ENCODE assay signal across 17 cellular contexts in genomic region chr15:63264685-63265302, GRCh38. TPM values are rescaled to one million over a fixed set of nuclear protein-coding genes. Genes with fewer than 3 reads are reported as not detected.
A peak's percentile ranks its signal among the peaks of the same experiment; 100 is the strongest.
DNase-seq lines count a peak whose midpoint lies in the region; ATAC-seq and TF ChIP-seq lines count a peak whose summit lies in the region.
"Had no signal": no experiment of that assay in that cellular context is flagged by ENCODE, and none has a peak within 500 bp of the region (broad histone marks: within the 10 kb centered on the region; RNA-seq: fewer than 3 reads in every experiment).

No MANE protein-coding gene starts in this region.

- CTCF ChIA-PET in AG04450 (lab: Charles Lee): interaction anchor here (0.7 to 2.7 kb wide), 5 partner anchors 10 to 218 kb away, joined by 3 to 7 read pairs (median 3); no protein-coding TSS in a partner anchor

- TF ChIP-seq POLR2A in heart left ventricle (IDR thresholded peaks at IDR 0.05): no peak

- H3K27me3 ChIP-seq in AG04450 (ENCODE audit: control insufficient read depth, insufficient read depth, low read length): no peaks in the 10 kb centered on the region
- no peaks in the 10 kb centered on the region for H3K27me3 ChIP-seq in heart left ventricle
- H3K27me3 ChIP-seq in ascending aorta: no peaks in the 10 kb centered on the region

- H3K4me3 Mint-ChIP-seq in memory B cell: no peak overlapping the region
- H3K4me3 Mint-ChIP-seq: activated naive CD8-positive, alpha-beta T cell; central memory CD8-positive, alpha-beta T cell; naive thymus-derived CD4-positive, alpha-beta T cell had no signal

- H3K27ac ChIP-seq in AG04450 (ENCODE audit: low read depth, low read length) (no peak overlapping the region), heart left ventricle (no peak overlapping the region), ascending aorta (no peak overlapping the region)

- peak; percentile 64 for DNase-seq in AG04450 (ENCODE audit: low read depth, low spot score)
- DNase-seq in NCI-H1694 (lab: John Stamatoyannopoulos, UW): peak; percentile 88
- DNase-seq in cardiac fibroblast (ENCODE audit: low read depth in 2 of 2): peak; percentile 53 to 77
- no peak for DNase-seq in memory B cell (ENCODE audit: low spot score in 2 of 2)
- no peak for DNase-seq in SHP77 treated with DMSO at 0.1 percent for 48 hours (lab: John Stamatoyannopoulos, UW)
- DNase-seq in heart left ventricle: no peak
- no peak for DNase-seq in ascending aorta (ENCODE audit: low spot score in 2 of 2)
- no peak for DNase-seq in iPS-NIHi7 (ENCODE audit: extremely low spot score)
- DNase-seq: activated CD4-positive, CD25-positive, alpha-beta regulatory T cell; AML-193; hypothalamus; Kasumi-1; naive thymus-derived CD4-positive, alpha-beta T cell; NCI-H146 had no signal

- WGBS in heart left ventricle, 4 donors: 55 to 84% (median 72%) methylated on average over 1 of the region's 1 CpG

- no peak for TF ChIP-seq CTCF in AG04450 (IDR thresholded peaks at IDR 0.05; ENCODE audit: low read depth, low read length)
- no peak for TF ChIP-seq CTCF in cardiac fibroblast (IDR thresholded peaks at IDR 0.05; ENCODE audit: low read depth, low read length)
- TF ChIP-seq CTCF in heart left ventricle (IDR thresholded peaks at IDR 0.05): no peak
- TF ChIP-seq CTCF in ascending aorta (IDR thresholded peaks at IDR 0.05): no peak

- H3K4me1 ChIP-seq in heart left ventricle (peaks cover 0 to 10% (median 0%) of the 10 kb centered on the region in 12 donors), ascending aorta (no peaks in the 10 kb centered on the region)

- no peaks in the 10 kb centered on the region for H3K9me3 Mint-ChIP-seq in memory B cell
- H3K9me3 Mint-ChIP-seq: central memory CD8-positive, alpha-beta T cell; naive thymus-derived CD4-positive, alpha-beta T cell had no signal

- peak overlapping the region; percentile 4 for H3K27ac Mint-ChIP-seq in memory B cell
- H3K27ac Mint-ChIP-seq: activated naive CD8-positive, alpha-beta T cell had no signal

- H3K4me1 Mint-ChIP-seq in memory B cell: peaks cover 4% of the 10 kb centered on the region

- peaks cover 22% of the 10 kb centered on the region for H3K36me3 Mint-ChIP-seq in memory B cell

- H3K4me3 ChIP-seq in AG04450 (ENCODE audit: low read depth, low read length) (no peak overlapping the region), cardiac fibroblast (replicated peaks in 1 of 2; ENCODE audit: low read depth in 2 of 2, low read length in 2 of 2) (no peak overlapping the region), heart left ventricle (no peak overlapping the region), ascending aorta (no peak overlapping the region)

- intact Hi-C loops in heart left ventricle (cut with DNase I): loop anchor here in 1 of 10 donors (5.0 kb wide), 1 partner anchor 62 kb away; no protein-coding TSS in a partner anchor
- intact Hi-C loops in ascending aorta (cut with DNase I): no loop called here

- ATAC-seq in memory B cell (ENCODE audit: low read depth): no peak
- ATAC-seq in heart left ventricle: no peak
- ATAC-seq: left lobe of liver; naive thymus-derived CD4-positive, alpha-beta T cell had no signal

- H3K27me3 Mint-ChIP-seq in memory B cell: no peaks in the 10 kb centered on the region
- H3K27me3 Mint-ChIP-seq: activated naive CD8-positive, alpha-beta T cell; central memory CD8-positive, alpha-beta T cell; naive thymus-derived CD4-positive, alpha-beta T cell had no signal

- no peaks in the 10 kb centered on the region for H3K9me3 ChIP-seq in AG04450 (ENCODE audit: control insufficient read depth, insufficient read depth, low read length)
- H3K9me3 ChIP-seq in heart left ventricle: no peaks in the 10 kb centered on the region
- no peaks in the 10 kb centered on the region for H3K9me3 ChIP-seq in ascending aorta

- H3K36me3 ChIP-seq in heart left ventricle (peaks cover 2 to 80% (median 32%) of the 10 kb centered on the region in 9 donors), ascending aorta (peaks cover 11 to 45% of the 10 kb centered on the region in 2 donors)

- POLR2A ChIA-PET in AG04450 (lab: Yijun Ruan, JAX): interaction anchor here (0.6 to 1.1 kb wide), 3 partner anchors 80 to 192 kb away, joined by 3 to 7 read pairs (median 3); partner anchors contain the start of gene RPS27L

RNA-seq across cellular contexts. Expression of gene APH1B, which starts 12.6 kb away (rescaled TPM):
- 13.6 and 17.9 TPM in 2 replicates for polyA plus RNA-seq in AG04450 (2011; rRNA removed)
- 14.3 and 14.5 TPM in 2 replicates for polyA minus RNA-seq in AG04450 (2011; rRNA and poly(A)+ RNA removed)
- 10 to 100 TPM in 2 of 9 donors, 1 to 10 TPM in 7; 4.3 to 17.6 (median 6.3) TPM for total RNA-seq in heart left ventricle
- polyA plus RNA-seq in heart left ventricle: 1 to 10 TPM; 1.9 to 3.2 TPM
- total RNA-seq in ascending aorta: 17.0 TPM

Comparison
In these comparisons a context has a peak if more than half of its experiments do, and no peak if none do; other contexts are left out.
1. DNase-seq: peak in AG04450 (single experiment), NCI-H1694 (single experiment) and cardiac fibroblast (2 of 2); none in memory B cell (0 of 2), SHP77 treated with DMSO at 0.1 percent for 48 hours (single experiment), heart left ventricle (0 of 5), ascending aorta (0 of 2) and iPS-NIHi7 (single experiment).